ENCODE assay signal across 24 cellular contexts in genomic region chr1:41448831-41449230, GRCh38. TPM values are rescaled to one million over a fixed set of nuclear protein-coding genes. Genes with fewer than 3 reads are reported as not detected.
DNase-seq lines count a peak whose midpoint lies in the region; ATAC-seq and TF ChIP-seq lines count a peak whose summit lies in the region.
"Had no signal": no experiment of that assay in that cellular context is flagged by ENCODE, and none has a peak within 500 bp of the region (broad histone marks: within the 10 kb centered on the region; RNA-seq: fewer than 3 reads in every experiment).

No MANE protein-coding gene starts in this region.

- no peak for TF ChIP-seq POLR2A in breast epithelium (IDR thresholded peaks at IDR 0.05)

- H3K27me3 ChIP-seq in breast epithelium (no peaks in the 10 kb centered on the region), mammary epithelial cell (ENCODE audit: insufficient read depth, low read length) (no peaks in the 10 kb centered on the region), neural progenitor cell (no peaks in the 10 kb centered on the region)
- H3K27me3 ChIP-seq: brain microvascular endothelial cell, neutrophil, thyroid gland had no signal

- H4K20me1 ChIP-seq in mammary epithelial cell (ENCODE audit: insufficient read depth, low read length), result no peaks in the 10 kb centered on the region
- no peaks in the 10 kb centered on the region for H4K20me1 ChIP-seq in neural progenitor cell (ENCODE audit: low read depth)

- peaks cover 2% of the 10 kb centered on the region for H3K9me3 Mint-ChIP-seq in chondrocyte (ENCODE audit: low read depth)
- peaks cover 9% of the 10 kb centered on the region for H3K9me3 Mint-ChIP-seq in neural progenitor cell
- H3K9me3 Mint-ChIP-seq: activated naive CD4-positive, alpha-beta T cell treated with anti-CD3 and anti-CD28 coated beads, Interleukin-2, amount 50 U/mL, for 24 hours had no signal

- H3K4me2 ChIP-seq in mammary epithelial cell (ENCODE audit: insufficient read depth, low read depth, low read length) (no peak overlapping the region), neural progenitor cell (no peak overlapping the region)
- H3K4me2 ChIP-seq: KMS-11 had no signal

- H3K27ac ChIP-seq in breast epithelium (peak overlapping the region; percentile 76 to 80), mammary epithelial cell (ENCODE audit: insufficient read depth, low read depth, low read length) (no peak overlapping the region), neural progenitor cell (no peak overlapping the region), RWPE1 (no peak overlapping the region)
- H3K27ac ChIP-seq: brain microvascular endothelial cell, KMS-11, neutrophil had no signal

- intact Hi-C loops in breast epithelium (cut with DNase I; ENCODE audit: low total_unique reads), result no loop called here
- intact Hi-C loops in mammary epithelial cell (cut with micrococcal nuclease), result no loop called here
- intact Hi-C loops in Right ventricle myocardium inferior (cut with DNase I), result no loop called here

- ATAC-seq in Right ventricle myocardium inferior, result no peak
- ATAC-seq: activated CD4-positive, CD25-positive, alpha-beta regulatory T cell treated with anti-CD3 and anti-CD28 coated beads, Interleukin-2, amount 50 U/mL, for 24 hours; activated T-cell treated with anti-CD3 and anti-CD28 coated beads, Interleukin-2, amount 50 U/mL, for 72 hours; right cardiac atrium had no signal

- H3K27me3 Mint-ChIP-seq in chondrocyte (ENCODE audit: low read depth) (no peaks in the 10 kb centered on the region), neural progenitor cell (ENCODE audit: insufficient read depth, low read depth) (peaks cover 10% of the 10 kb centered on the region)

- dilution Hi-C loops in mammary epithelial cell (cut with HindIII; ENCODE audit: low sequenced_read_pairs), result loop anchor here (5.0 kb wide), 1 partner anchor 33 kb away; the partner anchor contains the start of gene EDN2

- H3K79me2 ChIP-seq in mammary epithelial cell (ENCODE audit: insufficient read depth, low read length), result no peaks in the 10 kb centered on the region
- no peaks in the 10 kb centered on the region for H3K79me2 ChIP-seq in neural progenitor cell (ENCODE audit: low read depth)

- BruUV-seq in mammary epithelial cell (replicated peaks; lab: Mats Ljungman, UMichigan), result no TSS peak

- H3K4me3 ChIP-seq in breast epithelium (no peak overlapping the region), mammary epithelial cell (replicated peaks in 1 of 3; ENCODE audit: insufficient read depth in 1 of 3, low read depth in 2 of 3, low read length in 3 of 3) (no peak overlapping the region), neural progenitor cell (no peak overlapping the region)
- H3K4me3 ChIP-seq: thyroid gland had no signal

- H3K4me3 Mint-ChIP-seq in chondrocyte (ENCODE audit: unreplicated experiment), result no peak overlapping the region
- no peak overlapping the region for H3K4me3 Mint-ChIP-seq in neural progenitor cell
- H3K4me3 Mint-ChIP-seq: activated naive CD4-positive, alpha-beta T cell treated with anti-CD3 and anti-CD28 coated beads, Interleukin-2, amount 50 U/mL, for 24 hours; activated T-cell treated with anti-CD3 and anti-CD28 coated beads, Interleukin-2, amount 50 U/mL, for 72 hours had no signal

- H3K4me1 ChIP-seq in breast epithelium, result peaks cover 0 to 12% of the 10 kb centered on the region in 2 donors
- peaks cover 9% of the 10 kb centered on the region for H3K4me1 ChIP-seq in mammary epithelial cell (ENCODE audit: insufficient read depth, low read length)
- H3K4me1 ChIP-seq in neural progenitor cell, result peaks cover 8% of the 10 kb centered on the region

- no peaks in the 10 kb centered on the region for H3F3A ChIP-seq in neural progenitor cell (ENCODE audit: low read depth)

- POLR2A ChIA-PET in RWPE1 (lab: Yijun Ruan, JAX; ENCODE audit: low non-redundant PET), result no interaction called here

- H2AFZ ChIP-seq in mammary epithelial cell (ENCODE audit: low read depth, low read length) (no peak overlapping the region), neural progenitor cell (replicated peaks) (no peak overlapping the region)

- DNase-seq in breast epithelium (ENCODE audit: low spot score in 2 of 2) (no peak), mammary epithelial cell (no peak), NCI-H510A (lab: John Stamatoyannopoulos, UW) (peak; percentile 92), chondrocyte (ENCODE audit: low spot score) (no peak), activated T-cell treated with anti-CD3 and anti-CD28 coated beads for 4 hours (no peak), neural progenitor cell (ENCODE audit: low spot score) (no peak), RWPE1 (ENCODE audit: low spot score) (no peak), Right ventricle myocardium inferior (ENCODE audit: missing footprints) (no peak)
- DNase-seq: ACHN; activated T-cell treated with anti-CD3 and anti-CD28 coated beads, Interleukin-2, amount 50 U/mL, for 72 hours; brain microvascular endothelial cell; dermis blood vessel endothelial cell; foreskin fibroblast; midbrain; NCI-H1092; NCI-H446 treated with DMSO at 0.1 percent for 48 hours; right cardiac atrium; stimulated activated naive CD4-positive, alpha-beta T cell; thyroid gland had no signal

- H3K9ac ChIP-seq in mammary epithelial cell (ENCODE audit: insufficient read depth, low read length) (no peak overlapping the region), neural progenitor cell (no peak overlapping the region)
- H3K9ac ChIP-seq: KMS-11 had no signal

- in situ Hi-C loops in mammary epithelial cell (cut with MboI; ENCODE audit: low sequenced_read_pairs in 2 of 2), result no loop called here

- H3K36me3 Mint-ChIP-seq in chondrocyte (ENCODE audit: low read depth) (no peaks in the 10 kb centered on the region), neural progenitor cell (peaks cover 3% of the 10 kb centered on the region)

- peaks cover 28% of the 10 kb centered on the region for H3K4me1 Mint-ChIP-seq in chondrocyte (ENCODE audit: low read depth)
- H3K4me1 Mint-ChIP-seq in neural progenitor cell, result peaks cover 16% of the 10 kb centered on the region
- H3K4me1 Mint-ChIP-seq: activated naive CD4-positive, alpha-beta T cell treated with anti-CD3 and anti-CD28 coated beads, Interleukin-2, amount 50 U/mL, for 24 hours had no signal

- TF ChIP-seq CTCF in breast epithelium (IDR thresholded peaks at IDR 0.05) (no peak), mammary epithelial cell (conservative IDR thresholded peaks at IDR 0.05 in 1 of 2, IDR thresholded peaks at IDR 0.05 in 1 of 2; ENCODE audit: extremely low read depth in 1 of 2, insufficient read depth in 1 of 2, low read depth in 1 of 2, low read length in 2 of 2) (no peak), chondrocyte (IDR thresholded peaks at IDR 0.05) (no peak), neural progenitor cell (IDR thresholded peaks at IDR 0.05) (no peak), RWPE1 (conservative IDR thresholded peaks at IDR 0.05; ENCODE audit: low read depth) (no peak)

- WGBS in mammary epithelial cell (ENCODE audit: low coverage, missing lambda C conversion rate), result no CpG with 5 or more reads among the region's 4 CpGs

- H3K9me3 ChIP-seq in breast epithelium, result peaks cover 0 to 7% of the 10 kb centered on the region in 2 donors
- H3K9me3 ChIP-seq in mammary epithelial cell (replicated peaks; ENCODE audit: insufficient read depth, low read length), result peaks cover 8% of the 10 kb centered on the region
- no peaks in the 10 kb centered on the region for H3K9me3 ChIP-seq in neural progenitor cell (ENCODE audit: low read depth)
- H3K9me3 ChIP-seq: thyroid gland had no signal

- CTCF ChIA-PET in mammary epithelial cell (lab: Charles Lee; ENCODE audit: low non-redundant PET), result no interaction called here
- CTCF ChIA-PET in RWPE1 (lab: Yijun Ruan, JAX), result no interaction called here

- no peaks in the 10 kb centered on the region for H3K36me3 ChIP-seq in breast epithelium
- H3K36me3 ChIP-seq in mammary epithelial cell (ENCODE audit: insufficient read depth, low read length), result no peaks in the 10 kb centered on the region
- no peaks in the 10 kb centered on the region for H3K36me3 ChIP-seq in neural progenitor cell
- H3K36me3 ChIP-seq: brain microvascular endothelial cell, neutrophil, thyroid gland had no signal

- peak overlapping the region; percentile 79 for H3K27ac Mint-ChIP-seq in chondrocyte (ENCODE audit: unreplicated experiment)
- H3K27ac Mint-ChIP-seq in neural progenitor cell, result no peak overlapping the region
- H3K27ac Mint-ChIP-seq: activated naive CD4-positive, alpha-beta T cell treated with anti-CD3 and anti-CD28 coated beads, Interleukin-2, amount 50 U/mL, for 24 hours; activated T-cell treated with anti-CD3 and anti-CD28 coated beads, Interleukin-2, amount 50 U/mL, for 72 hours had no signal

RNA-seq across cellular contexts. Expression of gene EDN2, which starts 35.7 kb away (rescaled TPM):
- 1 to 10 TPM in 2 of 3 donors, not detected in 1; 2.3 to 3.8 TPM for total RNA-seq in breast epithelium
- total RNA-seq in mammary epithelial cell, result 1 to 10 TPM in 1 of 2 donors, under 1 TPM in 1; 0.56 to 1.3 TPM
- polyA plus RNA-seq in mammary epithelial cell, result 1.4 TPM
- polyA minus RNA-seq in mammary epithelial cell, result not detected
- total RNA-seq in chondrocyte, result 0.38 to 4.2 TPM (median 0.80 TPM) in 3 replicates
- total RNA-seq in neural progenitor cell (ENCODE audit: low replicate concordance), result not detected in 2 replicates
- not detected for total RNA-seq in Right ventricle myocardium inferior
- total RNA-seq: activated T-cell treated with anti-CD3 and anti-CD28 coated beads, Interleukin-2, amount 50 U/mL, for 72 hours; SK-MEL-5; thyroid gland had no signal

Comparison
In these comparisons a context has a peak if more than half of its experiments do, and no peak if none do; other contexts are left out.
1. H3K27ac ChIP-seq: peak in breast epithelium (2 of 2); none in mammary epithelial cell (single experiment), neural progenitor cell (single experiment) and RWPE1 (single experiment).